ENCODE assay signal across 18 cellular contexts in the genomic region with DNA sequence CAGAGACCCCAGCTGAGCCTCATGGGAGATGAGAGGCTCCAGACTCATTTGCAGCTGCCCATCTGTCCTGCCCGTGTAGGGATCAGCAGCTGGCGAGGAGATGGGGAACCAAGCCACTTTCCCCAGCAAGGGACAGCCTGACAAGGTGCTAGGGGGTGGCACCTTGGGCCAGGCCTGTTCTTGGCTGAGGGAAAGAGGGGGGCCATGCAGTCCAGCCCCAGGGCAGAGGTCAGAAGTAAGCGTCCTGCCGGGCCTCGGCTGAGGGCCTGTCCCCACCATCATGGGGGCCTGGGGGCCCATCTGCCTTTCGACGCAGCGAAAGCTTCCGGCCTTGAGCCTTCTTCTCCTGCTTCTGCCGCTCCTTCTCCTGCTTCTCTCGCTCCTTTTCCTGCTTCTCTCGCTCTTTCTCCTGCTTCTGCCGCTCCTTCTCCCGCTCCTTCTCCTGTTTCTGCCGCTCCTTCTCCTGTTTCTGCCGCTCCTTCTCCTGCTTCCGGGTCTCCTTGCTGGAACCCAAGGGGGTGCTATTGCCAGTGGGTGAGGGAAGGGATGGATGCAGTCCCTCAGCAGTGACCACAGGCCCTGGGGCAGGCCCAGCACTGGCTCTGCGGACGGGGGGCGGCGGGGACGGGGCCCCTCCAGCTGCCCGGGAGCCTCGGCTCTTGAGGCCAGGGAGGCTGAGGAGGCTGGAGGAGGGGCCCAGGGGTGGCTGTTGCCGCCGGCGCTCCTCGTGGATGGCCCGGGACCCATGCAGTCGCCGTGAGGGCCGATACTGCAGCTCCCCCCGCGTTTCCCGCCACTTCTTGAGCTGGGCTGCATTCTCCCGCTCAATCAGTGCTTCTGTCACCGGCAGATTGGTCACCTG. TPM values are rescaled to one million over a fixed set of nuclear protein-coding genes. Genes with fewer than 3 reads are reported as not detected.
A peak's percentile ranks its signal among the peaks of the same experiment; 100 is the strongest.
DNase-seq lines count a peak whose midpoint lies in the region.
"Had no signal": no experiment of that assay in that cellular context is flagged by ENCODE, and none has a peak within 500 bp of the region (broad histone marks: within the 10 kb centered on the region; RNA-seq: fewer than 3 reads in every experiment).

No MANE protein-coding gene starts in this region.

- H3K18ac ChIP-seq in mesenchymal stem cell (ENCODE audit: low read depth in 1 of 2, low read length in 2 of 2), result no peak overlapping the region

- H2BK15ac ChIP-seq in mesenchymal stem cell (ENCODE audit: low read depth, poor library complexity, severe bottlenecking), result peak overlapping the region; percentile 17

- peaks cover 72 to 80% (median 77%) of the 10 kb centered on the region in 11 experiments for H3K36me3 ChIP-seq in BLaER1 treated with 17β-estradiol and CSF1 and Interleukin-3, amounts not matched to agents 10 nM and 100 nM
- H3K36me3 ChIP-seq in adipocyte (ENCODE audit: control insufficient read depth, insufficient read depth, low read length, severe bottlenecking), result peaks cover 47% of the 10 kb centered on the region
- peaks cover 56 to 59% of the 10 kb centered on the region in 2 experiments for H3K36me3 ChIP-seq in mesenchymal stem cell (ENCODE audit: control insufficient read depth in 1 of 2, insufficient read depth in 2 of 2, low read depth in 1 of 2, low read length in 2 of 2)
- H3K36me3 ChIP-seq: uterus had no signal

- POLR2A ChIA-PET in activated CD4-positive, alpha-beta memory T cell treated with anti-CD3 and anti-CD28 coated beads, Interleukin-2, amount 10 ng/mL, durations not matched to agents 7 days and 5 days (lab: Charles Lee), result interaction anchor here (1.3 to 8.3 kb wide), 2 partner anchors 12 to 22 kb away, joined by 5 to 83 read pairs; a partner anchor contains a TSS
- POLR2A ChIA-PET in activated CD4-positive, alpha-beta memory T cell treated with anti-CD3 and anti-CD28 coated beads for 36 hours (lab: Charles Lee), result no interaction called here

- H3K4me1 ChIP-seq in BLaER1 treated with 17β-estradiol and CSF1 and Interleukin-3, amounts not matched to agents 10 nM and 100 nM, result peaks cover 31 to 43% (median 37%) of the 10 kb centered on the region in 10 experiments
- H3K4me1 ChIP-seq in adipocyte (ENCODE audit: control insufficient read depth, insufficient read depth, low read length) (peaks cover 38% of the 10 kb centered on the region), mesenchymal stem cell (ENCODE audit: control insufficient read depth, insufficient read depth, low read depth, low read length) (peaks cover 28% of the 10 kb centered on the region)
- H3K4me1 ChIP-seq: BE2C had no signal

- peaks cover 10 to 74% (median 41%) of the 10 kb centered on the region in 11 experiments; a peak in 18 of 22 replicates for H4K20me1 ChIP-seq in BLaER1 treated with 17β-estradiol and CSF1 and Interleukin-3, amounts not matched to agents 10 nM and 100 nM

- no peak overlapping the region for H3K14ac ChIP-seq in mesenchymal stem cell (ENCODE audit: low read length in 2 of 2)

- peaks cover 40% of the 10 kb centered on the region for H3K79me1 ChIP-seq in mesenchymal stem cell (replicated peaks; ENCODE audit: low read length, poor library complexity, severe bottlenecking)

- H3K27ac Mint-ChIP-seq in activated CD4-positive, alpha-beta memory T cell treated with anti-CD3 and anti-CD28 coated beads, Interleukin-2, amount 10 ng/mL, durations not matched to agents 7 days and 5 days, result peak overlapping the region; percentile 53
- no peak overlapping the region for H3K27ac Mint-ChIP-seq in activated CD4-positive, alpha-beta memory T cell treated with anti-CD3 and anti-CD28 coated beads for 36 hours

- no peaks in the 10 kb centered on the region for H3K9me3 ChIP-seq in BLaER1 treated with 17β-estradiol and CSF1 and Interleukin-3, amounts not matched to agents 10 nM and 100 nM (replicated peaks in 1 of 11)
- H3K9me3 ChIP-seq in adipocyte (ENCODE audit: control insufficient read depth, low read length) (no peaks in the 10 kb centered on the region), mesenchymal stem cell (ENCODE audit: control insufficient read depth, low read length) (no peaks in the 10 kb centered on the region)
- H3K9me3 ChIP-seq: BE2C, uterus had no signal

- H2BK120ac ChIP-seq in mesenchymal stem cell (ENCODE audit: low read depth, low read length), result no peak overlapping the region

- no peaks in the 10 kb centered on the region for H3K9me3 Mint-ChIP-seq in activated CD4-positive, alpha-beta memory T cell treated with anti-CD3 and anti-CD28 coated beads, Interleukin-2, amount 10 ng/mL, durations not matched to agents 7 days and 5 days
- no peaks in the 10 kb centered on the region for H3K9me3 Mint-ChIP-seq in activated CD4-positive, alpha-beta memory T cell treated with anti-CD3 and anti-CD28 coated beads for 36 hours

- no peak overlapping the region for H2AFZ ChIP-seq in mesenchymal stem cell (ENCODE audit: low read depth, low read length)

- peak overlapping the region in 7 of 11 experiments; percentile 6 to 41 (median 36); a peak in 6 of 22 replicates for H3K27ac ChIP-seq in BLaER1 treated with 17β-estradiol and CSF1 and Interleukin-3, amounts not matched to agents 10 nM and 100 nM
- H3K27ac ChIP-seq in mesenchymal stem cell (ENCODE audit: low read length, poor library complexity, severe bottlenecking), result no peak overlapping the region
- H3K27ac ChIP-seq: uterus had no signal

- H2AK5ac ChIP-seq in mesenchymal stem cell (ENCODE audit: low read length, severe bottlenecking), result no peak overlapping the region

- 95% methylated on average over 37 of the region's 37 CpGs for WGBS in mesenchymal stem cell

- H3K4me3 ChIP-seq in BLaER1 treated with 17β-estradiol and CSF1 and Interleukin-3, amounts not matched to agents 10 nM and 100 nM, result no peak overlapping the region
- H3K4me3 ChIP-seq in adipocyte (ENCODE audit: low read length) (no peak overlapping the region), mesenchymal stem cell (ENCODE audit: insufficient read depth in 1 of 2, low read depth in 1 of 2, low read length in 2 of 2) (no peak overlapping the region)
- H3K4me3 ChIP-seq: lung, uterus had no signal

- intact Hi-C loops in activated CD4-positive, alpha-beta memory T cell treated with anti-CD3 and anti-CD28 coated beads for 36 hours (cut with micrococcal nuclease), result no loop called here

- peaks cover 46% of the 10 kb centered on the region for H3K4me1 Mint-ChIP-seq in activated CD4-positive, alpha-beta memory T cell treated with anti-CD3 and anti-CD28 coated beads, Interleukin-2, amount 10 ng/mL, durations not matched to agents 7 days and 5 days
- peaks cover 32% of the 10 kb centered on the region for H3K4me1 Mint-ChIP-seq in activated CD4-positive, alpha-beta memory T cell treated with anti-CD3 and anti-CD28 coated beads for 36 hours (ENCODE audit: low read depth)

- H4K91ac ChIP-seq in mesenchymal stem cell (ENCODE audit: low read length), result no peak overlapping the region

- H3K9ac ChIP-seq in BLaER1 treated with 17β-estradiol and CSF1 and Interleukin-3, amounts not matched to agents 10 nM and 100 nM, result peak overlapping the region; percentile 18 to 96 (median 42); a peak in 14 of 22 replicates
- peak overlapping the region; percentile 35 for H3K9ac ChIP-seq in adipocyte (ENCODE audit: low read length)
- no peak overlapping the region for H3K9ac ChIP-seq in mesenchymal stem cell (ENCODE audit: low read length)

- H3K4me2 ChIP-seq in BLaER1 treated with 17β-estradiol and CSF1 and Interleukin-3, amounts not matched to agents 10 nM and 100 nM, result peak overlapping the region in 8 of 11 experiments; percentile 7 to 98 (median 96); a peak in 10 of 22 replicates
- H3K4me2 ChIP-seq in mesenchymal stem cell (ENCODE audit: low read length, poor library complexity, severe bottlenecking), result no peak overlapping the region

- no peak overlapping the region for H3K4ac ChIP-seq in mesenchymal stem cell (ENCODE audit: low read depth in 1 of 2, low read length in 2 of 2)

- no peaks in the 10 kb centered on the region for H3K27me3 ChIP-seq in BLaER1 treated with 17β-estradiol and CSF1 and Interleukin-3, amounts not matched to agents 10 nM and 100 nM
- H3K27me3 ChIP-seq in adipocyte (replicated peaks; ENCODE audit: control insufficient read depth, insufficient read depth, low read length), result no peaks in the 10 kb centered on the region
- H3K27me3 ChIP-seq in mesenchymal stem cell (ENCODE audit: control insufficient read depth in 1 of 2, insufficient read depth in 1 of 2, low read length in 2 of 2), result no peaks in the 10 kb centered on the region
- H3K27me3 ChIP-seq: BE2C, uterus had no signal

- H2BK12ac ChIP-seq in mesenchymal stem cell (ENCODE audit: low read length in 2 of 2), result no peak overlapping the region

- DNase-seq in activated CD4-positive, alpha-beta memory T cell treated with anti-CD3 and anti-CD28 coated beads, Interleukin-2, amount 10 ng/mL, durations not matched to agents 7 days and 5 days, result no peak
- no peak for DNase-seq in activated CD4-positive, alpha-beta memory T cell treated with anti-CD3 and anti-CD28 coated beads for 36 hours
- DNase-seq in adipocyte (ENCODE audit: low read depth) (no peak), mesenchymal stem cell (no peak), GM03348 (ENCODE audit: low spot score) (no peak)
- no peak for DNase-seq in activated effector memory CD4-positive, alpha-beta T cell treated with anti-CD3 and anti-CD28 coated beads, Interleukin-2, amount 50 U/mL, for 16 hours
- no peak for DNase-seq in NK-92 treated with Interleukin-12 subunit alpha and Interleukin-12 subunit beta, amount 100 ng/mL, for 24 hours (lab: John Stamatoyannopoulos, UW)
- DNase-seq: BE2C; dermis blood vessel endothelial cell; NCI-H1436; occipital lobe; SHP77; stimulated activated CD4-positive, alpha-beta T cell treated with anti-CD3 and anti-CD28 coated beads, Interleukin-12 subunit alpha, Interleukin-12 subunit beta, amount 100 ng/mL, for 4 hours; uterus had no signal

- no peak overlapping the region for H4K8ac ChIP-seq in mesenchymal stem cell (ENCODE audit: low read length)

- peaks cover 67% of the 10 kb centered on the region for H3K36me3 Mint-ChIP-seq in activated CD4-positive, alpha-beta memory T cell treated with anti-CD3 and anti-CD28 coated beads, Interleukin-2, amount 10 ng/mL, durations not matched to agents 7 days and 5 days (ENCODE audit: low read depth)
- H3K36me3 Mint-ChIP-seq in activated CD4-positive, alpha-beta memory T cell treated with anti-CD3 and anti-CD28 coated beads for 36 hours, result peaks cover 34% of the 10 kb centered on the region

- no peak overlapping the region for H3K4me3 Mint-ChIP-seq in activated CD4-positive, alpha-beta memory T cell treated with anti-CD3 and anti-CD28 coated beads, Interleukin-2, amount 10 ng/mL, durations not matched to agents 7 days and 5 days
- no peak overlapping the region for H3K4me3 Mint-ChIP-seq in activated CD4-positive, alpha-beta memory T cell treated with anti-CD3 and anti-CD28 coated beads for 36 hours

- CTCF ChIA-PET in activated CD4-positive, alpha-beta memory T cell treated with anti-CD3 and anti-CD28 coated beads, Interleukin-2, amount 10 ng/mL, durations not matched to agents 7 days and 5 days (lab: Charles Lee), result no interaction called here
- CTCF ChIA-PET in activated CD4-positive, alpha-beta memory T cell treated with anti-CD3 and anti-CD28 coated beads for 36 hours (lab: Charles Lee), result interaction anchor here (1.5 kb wide), 1 partner anchor 51 kb away, joined by 6 read pairs; no protein-coding TSS in a partner anchor

- peak overlapping the region in 1 of 2 experiments; percentile 57 for H3K23ac ChIP-seq in mesenchymal stem cell (ENCODE audit: low read length in 2 of 2)

- no peak overlapping the region for H2BK5ac ChIP-seq in mesenchymal stem cell (ENCODE audit: low read depth, low read length, poor library complexity, severe bottlenecking)

- no peaks in the 10 kb centered on the region for H3K27me3 Mint-ChIP-seq in activated CD4-positive, alpha-beta memory T cell treated with anti-CD3 and anti-CD28 coated beads, Interleukin-2, amount 10 ng/mL, durations not matched to agents 7 days and 5 days
- H3K27me3 Mint-ChIP-seq in activated CD4-positive, alpha-beta memory T cell treated with anti-CD3 and anti-CD28 coated beads for 36 hours, result no peaks in the 10 kb centered on the region

RNA-seq across cellular contexts. Expression of a gene that starts 2.8 kb away (rescaled TPM):
- total RNA-seq in activated CD4-positive, alpha-beta memory T cell treated with anti-CD3 and anti-CD28 coated beads, Interleukin-2, amount 10 ng/mL, durations not matched to agents 7 days and 5 days, result 10 to 100 TPM; 75.6 to 75.9 TPM
- 10 to 100 TPM; 60.7 to 61.4 TPM for total RNA-seq in activated CD4-positive, alpha-beta memory T cell treated with anti-CD3 and anti-CD28 coated beads for 36 hours
- 41.7 TPM for polyA plus RNA-seq in mesenchymal stem cell (2013, experiment 1 of 2)
- 43.6 TPM for polyA plus RNA-seq in mesenchymal stem cell (2013, experiment 2 of 2)

RNA-seq across cellular contexts. Expression of a gene that starts 12.3 kb away (rescaled TPM):
- 10 to 100 TPM; 69.2 TPM for total RNA-seq in activated CD4-positive, alpha-beta memory T cell treated with anti-CD3 and anti-CD28 coated beads, Interleukin-2, amount 10 ng/mL, durations not matched to agents 7 days and 5 days
- total RNA-seq in activated CD4-positive, alpha-beta memory T cell treated with anti-CD3 and anti-CD28 coated beads for 36 hours, result 10 to 100 TPM; 54.7 to 54.8 TPM
- 23.4 TPM for polyA plus RNA-seq in mesenchymal stem cell (2013, experiment 1 of 2)
- polyA plus RNA-seq in mesenchymal stem cell (2013, experiment 2 of 2), result 21.8 TPM

RNA-seq across cellular contexts. Expression of a gene that starts 16.7 kb away (rescaled TPM):
- 1 to 10 TPM in 1 of 2 experiments, not detected in 1; 1.2 TPM for total RNA-seq in activated CD4-positive, alpha-beta memory T cell treated with anti-CD3 and anti-CD28 coated beads, Interleukin-2, amount 10 ng/mL, durations not matched to agents 7 days and 5 days
- 1 to 10 TPM in 1 of 2 experiments, under 1 TPM in 1; 0.83 to 1.6 TPM for total RNA-seq in activated CD4-positive, alpha-beta memory T cell treated with anti-CD3 and anti-CD28 coated beads for 36 hours
- polyA plus RNA-seq in mesenchymal stem cell (2013, experiment 1 of 2), result 1.7 TPM
- polyA plus RNA-seq in mesenchymal stem cell (2013, experiment 2 of 2), result 3.1 TPM
- total RNA-seq: dermis blood vessel endothelial cell, lung, M059J, renal cortical epithelial cell had no signal

RNA-seq across cellular contexts. Expression of a gene that starts 24.4 kb away (rescaled TPM):
- 100 to 1,000 TPM; 343 to 354 TPM for total RNA-seq in activated CD4-positive, alpha-beta memory T cell treated with anti-CD3 and anti-CD28 coated beads, Interleukin-2, amount 10 ng/mL, durations not matched to agents 7 days and 5 days
- total RNA-seq in activated CD4-positive, alpha-beta memory T cell treated with anti-CD3 and anti-CD28 coated beads for 36 hours, result 100 to 1,000 TPM; 199 to 202 TPM
- polyA plus RNA-seq in mesenchymal stem cell (2013, experiment 1 of 2), result 1.3 TPM
- polyA plus RNA-seq in mesenchymal stem cell (2013, experiment 2 of 2), result 1.3 TPM
- total RNA-seq: dermis blood vessel endothelial cell had no signal

RNA-seq across cellular contexts. Expression of a gene that starts 37.3 kb away (rescaled TPM):
- 10 to 100 TPM; 14.2 to 14.5 TPM for total RNA-seq in activated CD4-positive, alpha-beta memory T cell treated with anti-CD3 and anti-CD28 coated beads, Interleukin-2, amount 10 ng/mL, durations not matched to agents 7 days and 5 days
- 10 to 100 TPM; 13.1 to 13.6 TPM for total RNA-seq in activated CD4-positive, alpha-beta memory T cell treated with anti-CD3 and anti-CD28 coated beads for 36 hours
- polyA plus RNA-seq in mesenchymal stem cell (2013, experiment 1 of 2), result 6.3 TPM
- polyA plus RNA-seq in mesenchymal stem cell (2013, experiment 2 of 2), result 5.5 TPM
